ENCODE assay signal across 12 cellular contexts in genomic region chr1:20896824-20897223, GRCh38.
DNase-seq lines count a peak whose midpoint lies in the region; ATAC-seq, FAIRE-seq and TF ChIP-seq lines count a peak whose summit lies in the region.
"Had no signal": no experiment of that assay in that cellular context is flagged by ENCODE, and none has a peak within 500 bp of the region (broad histone marks: within the 10 kb centered on the region; RNA-seq: fewer than 3 reads in every experiment).

No MANE protein-coding gene starts in this region.

- peaks cover 38% of the 10 kb centered on the region for H3K36me3 ChIP-seq in lower lobe of right lung
- peaks cover 13 to 28% (median 22%) of the 10 kb centered on the region in 3 donors for H3K36me3 ChIP-seq in tibial artery

- peak; percentile 82 to 89 for ATAC-seq in lower lobe of right lung
- ATAC-seq in HG02642 (IDR thresholded peaks at IDR 0.05; ENCODE audit: poor library complexity, unreplicated experiment) = no peak
- ATAC-seq: activated CD4-positive, CD25-positive, alpha-beta regulatory T cell treated with anti-CD3 and anti-CD28 coated beads, Interleukin-2, amount 50 U/mL, for 24 hours; sciatic nerve had no signal

- peak; percentile 75 for FAIRE-seq in colon (lab: Jason Lieb, UNC)
- FAIRE-seq: D721Med had no signal

- no peak overlapping the region for H3K4me3 Mint-ChIP-seq in chondrocyte (ENCODE audit: unreplicated experiment)

- no peak overlapping the region for H3K27ac Mint-ChIP-seq in chondrocyte (ENCODE audit: unreplicated experiment)

- no peaks in the 10 kb centered on the region for H3K27me3 Mint-ChIP-seq in chondrocyte (ENCODE audit: low read depth)

- no peak overlapping the region for H3K4me3 ChIP-seq in lower lobe of right lung
- H3K4me3 ChIP-seq in tibial artery = no peak overlapping the region
- H3K4me3 ChIP-seq: upper lobe of left lung had no signal

- H3K27me3 ChIP-seq in lower lobe of right lung (ENCODE audit: low read depth) (no peaks in the 10 kb centered on the region), tibial artery (no peaks in the 10 kb centered on the region)
- H3K27me3 ChIP-seq: upper lobe of left lung had no signal

- H3K4me1 ChIP-seq in lower lobe of right lung (no peaks in the 10 kb centered on the region), tibial artery (no peaks in the 10 kb centered on the region)
- H3K4me1 ChIP-seq: upper lobe of left lung had no signal

- DNase-seq in DMS53 treated with DMSO at 0.1 percent for 48 hours (lab: John Stamatoyannopoulos, UW; ENCODE audit: unreplicated experiment) (peak; percentile 55), NCI-H2196 treated with DMSO at 0.1 percent for 48 hours (lab: John Stamatoyannopoulos, UW; ENCODE audit: unreplicated experiment) (peak; percentile 15), lower lobe of right lung (no peak), chondrocyte (ENCODE audit: low spot score) (no peak), tibial artery (no peak)
- DNase-seq in effector CD8-positive, alpha-beta T cell (lab: John Stamatoyannopoulos, UW) = no peak
- DNase-seq: upper lobe of left lung had no signal

- H3K9me3 Mint-ChIP-seq in chondrocyte (ENCODE audit: low read depth) = no peaks in the 10 kb centered on the region

- peaks cover 15% of the 10 kb centered on the region for H3K4me1 Mint-ChIP-seq in chondrocyte (ENCODE audit: low read depth)

- no peaks in the 10 kb centered on the region for H3K36me3 Mint-ChIP-seq in chondrocyte (ENCODE audit: low read depth)

- no peak overlapping the region for H3K27ac ChIP-seq in lower lobe of right lung
- H3K27ac ChIP-seq in tibial artery = no peak overlapping the region
- H3K27ac ChIP-seq: upper lobe of left lung had no signal

- no peak for TF ChIP-seq CTCF in lower lobe of right lung (IDR thresholded peaks at IDR 0.05)
- no peak for TF ChIP-seq CTCF in chondrocyte (IDR thresholded peaks at IDR 0.05)
- no peak for TF ChIP-seq CTCF in tibial artery (IDR thresholded peaks at IDR 0.05)

- H3K9me3 ChIP-seq in lower lobe of right lung = no peaks in the 10 kb centered on the region
- no peaks in the 10 kb centered on the region for H3K9me3 ChIP-seq in tibial artery
- H3K9me3 ChIP-seq: upper lobe of left lung had no signal

- intact Hi-C loops in lower lobe of right lung (cut with DNase I) = no loop called here
- intact Hi-C loops in tibial artery (cut with DNase I; ENCODE audit: low total_unique reads) = no loop called here

Comparison
In these comparisons a context has a peak if more than half of its experiments do, and no peak if none do; other contexts are left out.
1. DNase-seq: peak in DMS53 treated with DMSO at 0.1 percent for 48 hours (single experiment) and NCI-H2196 treated with DMSO at 0.1 percent for 48 hours (single experiment); none in lower lobe of right lung (single experiment), effector CD8-positive, alpha-beta T cell (single experiment), chondrocyte (single experiment) and tibial artery (0 of 2).